ENCODE assay signal across 23 cellular contexts in the genomic region with DNA sequence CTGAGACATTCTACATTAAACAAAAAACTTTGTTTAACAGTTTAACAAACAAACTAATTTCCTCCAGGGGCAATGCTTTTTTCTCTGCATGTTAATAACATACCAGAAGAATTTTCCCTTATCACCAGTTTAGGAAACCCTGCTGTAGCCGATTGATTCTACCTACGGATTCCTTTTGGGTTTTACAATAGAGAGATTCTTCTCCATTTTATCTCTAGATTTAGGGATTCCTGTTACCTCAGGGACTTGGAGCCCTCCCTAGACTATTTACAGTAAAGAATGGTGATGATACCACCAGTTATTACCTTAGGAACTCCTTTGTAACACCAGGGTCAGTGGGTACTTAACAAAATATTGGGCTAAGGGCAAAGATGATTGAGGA. TPM values are rescaled to one million over a fixed set of nuclear protein-coding genes. Genes with fewer than 3 reads are reported as not detected.
A peak's percentile ranks its signal among the peaks of the same experiment; 100 is the strongest.
DNase-seq lines count a peak whose midpoint lies in the region; ATAC-seq, FAIRE-seq and TF ChIP-seq lines count a peak whose summit lies in the region.
"Had no signal": no experiment of that assay in that cellular context is flagged by ENCODE, and none has a peak within 500 bp of the region (broad histone marks: within the 10 kb centered on the region; RNA-seq: fewer than 3 reads in every experiment).

No MANE protein-coding gene starts in this region.

- in situ Hi-C loops in K562 (cut with MboI), result no loop called here

- H3K4me1 ChIP-seq in Caco-2 (peaks cover 55% of the 10 kb centered on the region), HUES64 (ENCODE audit: insufficient read depth, low read length) (peaks cover 40% of the 10 kb centered on the region), K562 (replicated peaks in 1 of 2; ENCODE audit: control insufficient read depth in 2 of 2, insufficient read depth in 2 of 2, low read length in 2 of 2) (peaks cover 4 to 22% of the 10 kb centered on the region in 2 experiments; a peak in 3 of 5 replicates), mesendoderm (ENCODE audit: control insufficient read depth, low read depth, low read length) (peaks cover 8% of the 10 kb centered on the region)

- H2BK15ac ChIP-seq in mesendoderm (replicated peaks; ENCODE audit: low read depth), result no peak overlapping the region

- 0% methylated on average over 2 of the region's 2 CpGs for WGBS in HUES64
- WGBS in K562 (ENCODE audit: insufficient coverage, low coverage, missing lambda C conversion rate), result 0% methylated on average over 2 of the region's 2 CpGs
- WGBS in mesendoderm (ENCODE audit: extremely low coverage, insufficient coverage, low lambda C conversion rate), result no CpG with 5 or more reads among the region's 2 CpGs

- no peaks in the 10 kb centered on the region for H4K20me1 ChIP-seq in K562 (replicated peaks; ENCODE audit: control insufficient read depth, insufficient read depth, low read length)

- H2BK120ac ChIP-seq in mesendoderm (ENCODE audit: low read depth, low read length), result no peak overlapping the region

- H3K9me1 ChIP-seq in K562 (ENCODE audit: control insufficient read depth, insufficient read depth, low read length), result no peaks in the 10 kb centered on the region

- H3K36me3 ChIP-seq in Caco-2 (ENCODE audit: control insufficient read depth, insufficient read depth, low read length) (no peaks in the 10 kb centered on the region), HUES64 (ENCODE audit: insufficient read depth, low read length) (no peaks in the 10 kb centered on the region), K562 (ENCODE audit: control insufficient read depth, insufficient read depth, low read length) (no peaks in the 10 kb centered on the region), mesendoderm (ENCODE audit: control insufficient read depth, insufficient read depth, low read length) (no peaks in the 10 kb centered on the region)

- no peaks in the 10 kb centered on the region for H3K9me3 Mint-ChIP-seq in Caco-2 (ENCODE audit: unreplicated experiment)
- H3K9me3 Mint-ChIP-seq: CD4-positive, alpha-beta T cell; IgD-negative memory B cell had no signal

- no peaks in the 10 kb centered on the region for H3K9me3 ChIP-seq in Caco-2
- no peaks in the 10 kb centered on the region for H3K9me3 ChIP-seq in HUES64 (ENCODE audit: insufficient read depth, low read depth, low read length)
- H3K9me3 ChIP-seq in K562 (replicated peaks; ENCODE audit: control insufficient read depth, insufficient read depth, low read depth, low read length), result no peaks in the 10 kb centered on the region

- no peak for TF ChIP-seq EP300 in K562 (IDR thresholded peaks at IDR 0.05; ENCODE audit: low read length)

- TF ChIP-seq CTCF in Caco-2 (IDR thresholded peaks at IDR 0.05; ENCODE audit: insufficient read depth in 1 of 2, low read depth in 1 of 2, low read length in 1 of 2, severe bottlenecking in 1 of 2, unreplicated experiment in 1 of 2) (no peak), K562 (IDR thresholded peaks at IDR 0.05 in 2 of 3, conservative IDR thresholded peaks at IDR 0.05 in 1 of 3; ENCODE audit: insufficient read depth in 2 of 3, low read depth in 1 of 3, low read length in 3 of 3) (no peak)

- H3K27me3 ChIP-seq in Caco-2 (replicated peaks; ENCODE audit: control insufficient read depth, insufficient read depth, low read length), result no peaks in the 10 kb centered on the region
- H3K27me3 ChIP-seq in HUES64 (ENCODE audit: insufficient read depth, low read length), result no peaks in the 10 kb centered on the region
- no peaks in the 10 kb centered on the region for H3K27me3 ChIP-seq in K562 (ENCODE audit: control insufficient read depth in 2 of 2, insufficient read depth in 2 of 2, low read length in 2 of 2)
- no peaks in the 10 kb centered on the region for H3K27me3 ChIP-seq in mesendoderm (ENCODE audit: insufficient read depth, low read length, poor library complexity)

- H2AFZ ChIP-seq in K562 (ENCODE audit: low read depth, low read length), result peak overlapping the region; percentile 69
- H2AFZ ChIP-seq: GM23248 had no signal

- H3K27me3 Mint-ChIP-seq in Caco-2 (ENCODE audit: insufficient read depth, unreplicated experiment), result no peaks in the 10 kb centered on the region
- H3K27me3 Mint-ChIP-seq: CD4-positive, alpha-beta T cell had no signal

- no TSS peak for BruUV-seq in Caco-2 (replicated peaks; lab: Mats Ljungman, UMichigan)
- no TSS peak for BruUV-seq in K562 (replicated peaks; lab: Mats Ljungman, UMichigan)

- H3K23ac ChIP-seq in mesendoderm (ENCODE audit: low read length), result no peak overlapping the region

- CTCF ChIA-PET in Caco-2 (lab: Charles Lee) (interaction anchor here (2.0 kb wide), 1 partner anchor 26 kb away, joined by 6 read pairs; no protein-coding TSS in a partner anchor), K562 (lab: Yijun Ruan, JAX; ENCODE audit: low intra/inter-chr PET ratio) (interaction anchor here (1.7 kb wide), 1 partner anchor 51 kb away, joined by 5 read pairs; no protein-coding TSS in a partner anchor)

- H3K79me2 ChIP-seq in K562 (ENCODE audit: control insufficient read depth, insufficient read depth, low read length) (peaks cover 6% of the 10 kb centered on the region; the same call in 2 of the 3 replicates), mesendoderm (ENCODE audit: control insufficient read depth, insufficient read depth, low read length) (no peaks in the 10 kb centered on the region)

- peak overlapping the region; percentile 3 for H3K56ac ChIP-seq in mesendoderm (ENCODE audit: low read length)

- no peak overlapping the region for H4K5ac ChIP-seq in mesendoderm (ENCODE audit: low read length)

- H3K4me2 ChIP-seq in K562 (ENCODE audit: insufficient read depth, low read length) (no peak overlapping the region), mesendoderm (ENCODE audit: low read length) (no peak overlapping the region)

- no peak overlapping the region for H2AK5ac ChIP-seq in mesendoderm (ENCODE audit: low read length)

- TF ChIP-seq RAD21 in K562 (CRISPR knock-in tag; conservative IDR thresholded peaks at IDR 0.05 in 1 of 2, IDR thresholded peaks at IDR 0.05 in 1 of 2), result no peak

- POLR2A ChIA-PET in Caco-2 (lab: Charles Lee) (no interaction called here), K562 (lab: Yijun Ruan, JAX) (interaction anchor here (0.8 kb wide), 1 partner anchor 952 kb away, joined by 3 read pairs; no protein-coding TSS in a partner anchor)

- FAIRE-seq in K562 (lab: Jason Lieb, UNC), result no peak
- FAIRE-seq: GM12891 had no signal

- peak; percentile 51 for ATAC-seq in K562
- ATAC-seq in HG03108 (IDR thresholded peaks at IDR 0.05; ENCODE audit: unreplicated experiment), result no peak
- no peak for ATAC-seq in HG03139 (IDR thresholded peaks at IDR 0.05; ENCODE audit: unreplicated experiment)
- no peak for ATAC-seq in GM18511 (IDR thresholded peaks at IDR 0.05; ENCODE audit: unreplicated experiment)

- peak overlapping the region; percentile 45 for H3K4me3 Mint-ChIP-seq in Caco-2 (ENCODE audit: unreplicated experiment)
- H3K4me3 Mint-ChIP-seq: CD4-positive, alpha-beta T cell; IgD-negative memory B cell had no signal

- H3K4me1 Mint-ChIP-seq in Caco-2 (ENCODE audit: low read depth, unreplicated experiment), result peaks cover 26% of the 10 kb centered on the region

- peak overlapping the region; percentile 89 for H2BK5ac ChIP-seq in mesendoderm (ENCODE audit: low read length)

- H3K4me3 ChIP-seq in Caco-2 (ENCODE audit: low read depth, low read length) (no peak overlapping the region), HUES64 (ENCODE audit: low read length) (no peak overlapping the region), K562 (no peak overlapping the region), mesendoderm (ENCODE audit: low read length) (no peak overlapping the region)
- H3K4me3 ChIP-seq: GM23248, SK-N-MC had no signal

- H3K4ac ChIP-seq in mesendoderm (ENCODE audit: low read depth, low read length), result no peak overlapping the region

- no peak for TF ChIP-seq POLR2A in K562 (conservative IDR thresholded peaks at IDR 0.05)

- DNase-seq in Caco-2 (no peak), K562 (ENCODE audit: extremely low read depth in 1 of 4, low spot score in 3 of 4) (peak in 1 of 4 experiments; percentile 7), mesendoderm (peak; percentile 92), NCI-H2081 (lab: John Stamatoyannopoulos, UW) (no peak)
- DNase-seq: 8988T; Calu3; CD4-positive, alpha-beta T cell; GM23248; NCI-H1105 treated with DMSO at 0.1 percent for 48 hours; NCI-H1694; NCI-H2227 treated with DMSO at 0.1 percent for 48 hours; NCI-H510A treated with DMSO at 0.1 percent for 48 hours; NCI-H774; SHP77 had no signal

- no peak overlapping the region for H4K8ac ChIP-seq in mesendoderm (ENCODE audit: low read depth, low read length)

- intact Hi-C loops in Caco-2 (cut with micrococcal nuclease; ENCODE audit: unreplicated experiment) (loop anchor here (1.0 to 5.0 kb wide), 3 partner anchors 20 to 308 kb away; no protein-coding TSS in a partner anchor), K562 (cut with micrococcal nuclease) (loop anchor here (2.0 kb wide), 1 partner anchor 54 kb away; no protein-coding TSS in a partner anchor)

- H3K79me1 ChIP-seq in mesendoderm (ENCODE audit: low read length), result no peaks in the 10 kb centered on the region

- peak overlapping the region; percentile 85 for H3K18ac ChIP-seq in mesendoderm (ENCODE audit: low read length)

- H3K9ac ChIP-seq in HUES64 (ENCODE audit: low read depth, low read length) (0 out of 2 replicates have a peak overlapping the region, but pooled peaks have one; percentile 39), K562 (ENCODE audit: insufficient read depth in 1 of 2, low read depth in 2 of 2, low read length in 2 of 2) (peak overlapping the region in 1 of 2 experiments; percentile 31; a peak in 2 of 4 replicates), mesendoderm (ENCODE audit: low read length) (peak overlapping the region; percentile 22)
- H3K9ac ChIP-seq: GM23248 had no signal

- H3K27ac Mint-ChIP-seq in Caco-2 (ENCODE audit: unreplicated experiment), result peak overlapping the region; percentile 86
- H3K27ac Mint-ChIP-seq: CD4-positive, alpha-beta T cell; IgD-negative memory B cell had no signal

- peaks cover 7% of the 10 kb centered on the region for H3K36me3 Mint-ChIP-seq in Caco-2 (ENCODE audit: insufficient read depth, unreplicated experiment)
- H3K36me3 Mint-ChIP-seq: IgD-negative memory B cell had no signal

- H3K27ac ChIP-seq in HUES64 (ENCODE audit: low read depth, low read length) (peak overlapping the region; percentile 83), K562 (ENCODE audit: extremely low read depth, low read depth, low read length) (peak overlapping the region; percentile 58; the same call in 2 of the 3 replicates), mesendoderm (ENCODE audit: low read depth, low read length) (peak overlapping the region; percentile 61)
- H3K27ac ChIP-seq: GM23248, SK-N-MC had no signal

RNA-seq across cellular contexts. Expression of a gene that starts 5.3 kb away (rescaled TPM):
- total RNA-seq in Caco-2 (2022), result 3.1 and 3.3 TPM in 2 replicates
- 3.5 TPM for polyA plus RNA-seq in HUES64 (2013, experiment 1 of 2)
- 3.7 TPM for polyA plus RNA-seq in HUES64 (2013, experiment 2 of 2)
- total RNA-seq in K562 (2011; cell fraction: chromatin; rRNA removed; ENCODE audit: low replicate concordance), result not detected in 2 replicates
- not detected in 2 replicates for total RNA-seq in K562 (2011; cell fraction: nucleolus; rRNA removed)
- not detected in 2 replicates for total RNA-seq in K562 (2011; cell fraction: nucleoplasm; rRNA removed)
- 1.1 and 1.2 TPM in 2 replicates for total RNA-seq in K562 (2014; rRNA removed)
- total RNA-seq in K562 (2014; rRNA removed; fragmentation: Illumina TruSeq; extraction: Trizol), result 1.2 and 2.4 TPM in 2 replicates
- 1.2 and 1.6 TPM in 2 replicates for total RNA-seq in K562 (2015; rRNA removed; fragmentation: Illumina TruSeq; extraction: Trizol)
- total RNA-seq in K562 (2021), result 1.2 and 1.3 TPM in 2 replicates
- 1.5 and 1.8 TPM in 2 replicates for polyA plus RNA-seq in K562 (2011; rRNA removed)
- 0.12 TPM in 1 of 2 replicates, not detected in the other for polyA plus RNA-seq in K562 (2011; cell fraction: cytosol; rRNA removed)
- polyA plus RNA-seq in K562 (2011; cell fraction: nucleus; rRNA removed), result 0.36 TPM in 1 of 2 replicates, not detected in the other
- polyA plus RNA-seq in K562 (2012), result 3.3 and 13.0 TPM in 2 replicates
- 1.1 and 1.6 TPM in 2 replicates for polyA plus RNA-seq in K562 (2014; fragmentation: Illumina TruSeq; extraction: Trizol)
- 1 to 10 TPM in 1 of 2 experiments, under 1 TPM in 1; 0.85 to 1.0 TPM for polyA plus RNA-seq in K562 (2014; fragmentation: Nextera tagmentation; extraction: Ambion mirVana)
- polyA plus RNA-seq in K562 (2014; rRNA removed), result 1.4 and 1.8 TPM in 2 replicates
- polyA minus RNA-seq in K562 (2011; rRNA and poly(A)+ RNA removed), result 0.66 and 0.70 TPM in 2 replicates
- not detected in 2 replicates for polyA minus RNA-seq in K562 (2011; cell fraction: cytosol; rRNA and poly(A)+ RNA removed)
- polyA minus RNA-seq in K562 (2011; cell fraction: nucleus; rRNA and poly(A)+ RNA removed), result 0.89 TPM in 1 of 2 replicates, not detected in the other
- polyA plus RNA-seq in mesendoderm (2013, experiment 1 of 2), result 4.9 TPM
- 4.9 TPM for polyA plus RNA-seq in mesendoderm (2013, experiment 2 of 2)
- total RNA-seq: CD4-positive, alpha-beta T cell; GM23248; RPMI7951 had no signal
- polyA plus RNA-seq: BJ, GM23248, IgD-negative memory B cell had no signal

RNA-seq across cellular contexts. Expression of a gene that starts 49.7 kb away (rescaled TPM):
- total RNA-seq in Caco-2 (2022) (149 and 161 TPM in 2 replicates), K562 (2014; rRNA removed) (0.59 and 0.65 TPM in 2 replicates), K562 (2014; rRNA removed; fragmentation: Illumina TruSeq; extraction: Trizol) (0.07 TPM in 1 of 2 replicates, not detected in the other), K562 (2015; rRNA removed; fragmentation: Illumina TruSeq; extraction: Trizol) (0.25 and 0.30 TPM in 2 replicates), K562 (2021) (1.7 and 1.8 TPM in 2 replicates)
- polyA plus RNA-seq in HUES64 (2013, experiment 1 of 2), result 36.1 TPM
- 55.5 TPM for polyA plus RNA-seq in HUES64 (2013, experiment 2 of 2)
- not detected in 2 replicates for total RNA-seq in K562 (2011; cell fraction: chromatin; rRNA removed; ENCODE audit: low replicate concordance)
- total RNA-seq in K562 (2011; cell fraction: nucleolus; rRNA removed), result 0.26 TPM in 1 of 2 replicates, not detected in the other
- 0.31 TPM in 1 of 2 replicates, not detected in the other for total RNA-seq in K562 (2011; cell fraction: nucleoplasm; rRNA removed)
- polyA plus RNA-seq in K562 (2011; rRNA removed) (0.06 and 0.31 TPM in 2 replicates), K562 (2014; fragmentation: Illumina TruSeq; extraction: Trizol) (not detected in 2 replicates), K562 (2014; fragmentation: Nextera tagmentation; extraction: Ambion mirVana) (under 1 TPM; 0.03 TPM), K562 (2014; rRNA removed) (0.67 and 0.99 TPM in 2 replicates)
- polyA plus RNA-seq in K562 (2011; cell fraction: cytosol; rRNA removed), result 0.22 and 0.57 TPM in 2 replicates
- polyA plus RNA-seq in K562 (2011; cell fraction: nucleus; rRNA removed), result 0.24 and 0.46 TPM in 2 replicates
- 0.78 and 1.1 TPM in 2 replicates for polyA plus RNA-seq in K562 (2012)
- polyA minus RNA-seq in K562 (2011; rRNA and poly(A)+ RNA removed), result 0.09 TPM in 1 of 2 replicates, not detected in the other
- polyA minus RNA-seq in K562 (2011; cell fraction: cytosol; rRNA and poly(A)+ RNA removed), result not detected in 2 replicates
- polyA minus RNA-seq in K562 (2011; cell fraction: nucleus; rRNA and poly(A)+ RNA removed), result 0.27 and 1.1 TPM in 2 replicates
- 176 TPM for polyA plus RNA-seq in mesendoderm (2013, experiment 1 of 2)
- 197 TPM for polyA plus RNA-seq in mesendoderm (2013, experiment 2 of 2)
- total RNA-seq: CD4-positive, alpha-beta T cell; GM23248; RPMI7951 had no signal
- polyA plus RNA-seq: BJ, GM23248, IgD-negative memory B cell had no signal

RNA-seq across cellular contexts. Expression of a gene that starts 51.8 kb away (rescaled TPM):
- total RNA-seq in Caco-2 (2022) (14.7 and 18.5 TPM in 2 replicates), K562 (2014; rRNA removed) (22.0 and 29.1 TPM in 2 replicates), K562 (2014; rRNA removed; fragmentation: Illumina TruSeq; extraction: Trizol) (10.9 and 11.7 TPM in 2 replicates), K562 (2015; rRNA removed; fragmentation: Illumina TruSeq; extraction: Trizol) (16.8 and 17.6 TPM in 2 replicates), K562 (2021) (14.5 and 15.7 TPM in 2 replicates)
- 16.4 TPM for polyA plus RNA-seq in HUES64 (2013, experiment 1 of 2)
- 18.3 TPM for polyA plus RNA-seq in HUES64 (2013, experiment 2 of 2)
- total RNA-seq in K562 (2011; cell fraction: chromatin; rRNA removed; ENCODE audit: low replicate concordance), result 24.1 and 26.9 TPM in 2 replicates
- 7.4 and 9.5 TPM in 2 replicates for total RNA-seq in K562 (2011; cell fraction: nucleolus; rRNA removed)
- 8.8 and 21.6 TPM in 2 replicates for total RNA-seq in K562 (2011; cell fraction: nucleoplasm; rRNA removed)
- polyA plus RNA-seq in K562 (2011; rRNA removed) (11.7 and 26.2 TPM in 2 replicates), K562 (2014; fragmentation: Illumina TruSeq; extraction: Trizol) (9.8 and 15.0 TPM in 2 replicates), K562 (2014; fragmentation: Nextera tagmentation; extraction: Ambion mirVana) (1 to 10 TPM; 2.7 to 3.9 TPM), K562 (2014; rRNA removed) (20.8 and 24.1 TPM in 2 replicates)
- polyA plus RNA-seq in K562 (2011; cell fraction: cytosol; rRNA removed), result 10.0 and 35.0 TPM in 2 replicates
- polyA plus RNA-seq in K562 (2011; cell fraction: nucleus; rRNA removed), result 30.8 and 75.5 TPM in 2 replicates
- 26.2 and 30.3 TPM in 2 replicates for polyA plus RNA-seq in K562 (2012)
- polyA minus RNA-seq in K562 (2011; rRNA and poly(A)+ RNA removed), result 5.3 and 14.2 TPM in 2 replicates
- polyA minus RNA-seq in K562 (2011; cell fraction: cytosol; rRNA and poly(A)+ RNA removed), result 7.2 and 12.0 TPM in 2 replicates
- 15.6 and 21.4 TPM in 2 replicates for polyA minus RNA-seq in K562 (2011; cell fraction: nucleus; rRNA and poly(A)+ RNA removed)
- polyA plus RNA-seq in mesendoderm (2013, experiment 1 of 2), result 46.8 TPM
- 44.2 TPM for polyA plus RNA-seq in mesendoderm (2013, experiment 2 of 2)
- total RNA-seq: CD4-positive, alpha-beta T cell had no signal
- polyA plus RNA-seq: IgD-negative memory B cell had no signal

Comparison
In these comparisons a context has a peak if more than half of its experiments do, and no peak if none do; other contexts are left out.
1. RNA of a gene that starts 49.7 kb away (total RNA-seq): 149 to 161 TPM in Caco-2; 0.07 to 1.8 TPM in K562; every median in the first group is over 10 times any median in the second.
2. Peak in every context shown above with its lines, with median percentiles within 50 percentile points of each other: H3K27ac ChIP-seq.